In genomic region chr9:135439916-135440315, GRCh38 we compare ENCODE assay signal across 1 cellular context.
TF ChIP-seq lines count a peak whose summit lies in the region.

No MANE protein-coding gene starts in this region.

TF ChIP-seq in K562, 482 proteins besides CTCF, POLR2A, EP300 and RAD21:
- TF ChIP-seq FOXA3 (CRISPR knock-in tag; conservative IDR thresholded peaks at IDR 0.05 in 1 of 2, IDR thresholded peaks at IDR 0.05 in 1 of 2) (no peak), MYNN (IDR thresholded peaks at IDR 0.05) (peak; percentile 95), MYNN (CRISPR knock-in tag; IDR thresholded peaks at IDR 0.05) (peak; percentile 66; the same call in 1 of the 2 replicates)
TF ChIP-seq in K562: peak in this region for 1.
